Comparison of ENCODE assay signal across 8 cellular contexts in genomic region chr2:200525882-200526651, GRCh38. TPM values are rescaled to one million over a fixed set of nuclear protein-coding genes. Genes with fewer than 3 reads are reported as not detected.
DNase-seq lines count a peak whose midpoint lies in the region; TF ChIP-seq lines count a peak whose summit lies in the region.

TSS of gene SGO2 (plus strand) at chr2:200526207. CDS start at chr2:200532976, 6,769 bp downstream.

- H3K4me3 Mint-ChIP-seq in HFFc6 (peak within 1 kb of the TSS; percentile 94), neural progenitor cell (peak within 1 kb of the TSS; percentile 95)

- H3K27ac ChIP-seq in neural progenitor cell (no peak within 1 kb of the TSS), stomach smooth muscle (ENCODE audit: low read length) (no peak within 1 kb of the TSS)

- H3K4me2 ChIP-seq in neural progenitor cell: peak within 1 kb of the TSS; percentile 95

- H3K4me1 ChIP-seq in neural progenitor cell (peaks cover 12% of the 10 kb centered on the region), stomach smooth muscle (ENCODE audit: control insufficient read depth, insufficient read depth, low read length) (peaks cover 6% of the 10 kb centered on the region)

- H3K36me3 Mint-ChIP-seq in HFFc6 (ENCODE audit: low read depth) (no peaks in the 10 kb centered on the region), neural progenitor cell (no peaks in the 10 kb centered on the region)

- H4K20me1 ChIP-seq in neural progenitor cell (ENCODE audit: low read depth): peaks cover 10% of the 10 kb centered on the region

- H3K36me3 ChIP-seq in neural progenitor cell: no peaks in the 10 kb centered on the region
- H3K36me3 ChIP-seq in stomach smooth muscle (ENCODE audit: control insufficient read depth in 2 of 2, insufficient read depth in 2 of 2, low read length in 2 of 2): no peaks in the 10 kb centered on the region

- peaks cover 49% of the 10 kb centered on the region for H3K79me2 ChIP-seq in neural progenitor cell (ENCODE audit: low read depth)

- H3K9ac ChIP-seq in neural progenitor cell: peak within 1 kb of the TSS; percentile 44
- peak within 1 kb of the TSS; percentile 65 to 71 for H3K9ac ChIP-seq in stomach smooth muscle (ENCODE audit: low read length in 2 of 2)

- H2AFZ ChIP-seq in neural progenitor cell (replicated peaks): peak within 1 kb of the TSS; percentile 75

- H3F3A ChIP-seq in neural progenitor cell (ENCODE audit: low read depth): peaks cover 7% of the 10 kb centered on the region

- H3K4me3 ChIP-seq in foreskin fibroblast (ENCODE audit: low read depth in 1 of 2, low read length in 2 of 2): peak within 1 kb of the TSS; percentile 78 to 79
- peak within 1 kb of the TSS; percentile 72 for H3K4me3 ChIP-seq in neural progenitor cell
- H3K4me3 ChIP-seq in stomach smooth muscle (ENCODE audit: low read length in 2 of 2): peak within 1 kb of the TSS; percentile 82 to 92

- TF ChIP-seq CTCF in HFFc6 (IDR thresholded peaks at IDR 0.05): peak; percentile 32
- no peak for TF ChIP-seq CTCF in foreskin fibroblast (IDR thresholded peaks at IDR 0.05; ENCODE audit: low read depth, low read length)
- peak; percentile 12 for TF ChIP-seq CTCF in neural progenitor cell (IDR thresholded peaks at IDR 0.05)

- H3K27me3 ChIP-seq in neural progenitor cell (peaks cover 39% of the 10 kb centered on the region), stomach smooth muscle (ENCODE audit: control insufficient read depth in 1 of 2, insufficient read depth in 2 of 2, low read length in 2 of 2) (no peaks in the 10 kb centered on the region)

- H3K9me3 Mint-ChIP-seq in HFFc6: no peaks in the 10 kb centered on the region
- H3K9me3 Mint-ChIP-seq in neural progenitor cell: no peaks in the 10 kb centered on the region

- in situ Hi-C loops in SK-MEL-5 (cut with HindIII; ENCODE audit: low pct_unique_long_range_greater_than_20kb, low sequenced_read_pairs): no loop called here

- H3K27me3 Mint-ChIP-seq in HFFc6 (ENCODE audit: insufficient read depth): peaks cover 5% of the 10 kb centered on the region
- H3K27me3 Mint-ChIP-seq in neural progenitor cell (ENCODE audit: insufficient read depth, low read depth): no peaks in the 10 kb centered on the region

- H3K4me1 Mint-ChIP-seq in HFFc6 (ENCODE audit: low read depth) (peaks cover 35% of the 10 kb centered on the region), neural progenitor cell (peaks cover 16% of the 10 kb centered on the region)

- H3K9me3 ChIP-seq in neural progenitor cell (ENCODE audit: low read depth) (no peaks in the 10 kb centered on the region), stomach smooth muscle (ENCODE audit: control insufficient read depth in 2 of 2, low read length in 2 of 2) (no peaks in the 10 kb centered on the region)

- DNase-seq in GM04504 (ENCODE audit: low read depth) (peak; percentile 86), HFFc6 (peak; percentile 94), NAMALWA (ENCODE audit: low spot score) (peak; percentile 98), SK-MEL-5 (ENCODE audit: low read depth, low spot score) (peak; percentile 94), foreskin fibroblast (peak; percentile 93 to 98), neural progenitor cell (ENCODE audit: low spot score) (peak; percentile 96)
- peak; percentile 79 to 95 (median 87) for DNase-seq in activated naive CD4-positive, alpha-beta T cell (lab: John Stamatoyannopoulos, UW)

- H3K27ac Mint-ChIP-seq in HFFc6 (peak within 1 kb of the TSS; percentile 79), neural progenitor cell (peak within 1 kb of the TSS; percentile 58)

RNA-seq across cellular contexts. Expression of gene SGO2, which starts in this region (rescaled TPM):
- 10 to 100 TPM; 10.6 to 22.3 (median 20.5) TPM for total RNA-seq in HFFc6 (2021; fragmentation: NEBNext Ultra II Directional; extraction: Animal tissue kit (Norgen Biotek cat#: 25700))
- 9.1 and 10.7 TPM in 2 replicates for total RNA-seq in SK-MEL-5 (2014; rRNA removed; shearing (Covaris generic))
- 13.0 and 17.2 TPM in 2 replicates for polyA plus RNA-seq in SK-MEL-5 (2015; cell fraction: cytosol; rRNA removed)
- 13.0 and 17.0 TPM in 2 replicates for polyA plus RNA-seq in SK-MEL-5 (2015; cell fraction: nucleus; rRNA removed)
- 46.4 and 83.8 TPM in 2 replicates for total RNA-seq in neural progenitor cell (ENCODE audit: low replicate concordance)
